ENCODE assay signal across 1 cellular context in genomic region chr12:48311313-48311712, GRCh38.
TF ChIP-seq lines count a peak whose summit lies in the region.

No MANE protein-coding gene starts in this region.

TF ChIP-seq in K562, 482 proteins besides CTCF, POLR2A, EP300 and RAD21 (continued from another document and continues in another):
- TF ChIP-seq ELK3 (CRISPR knock-in tag; IDR thresholded peaks at IDR 0.05) (no peak), DACH1 (IDR thresholded peaks at IDR 0.05; ENCODE audit: partially characterized antibody) (no peak), KLF6 (CRISPR knock-in tag; IDR thresholded peaks at IDR 0.05; ENCODE audit: borderline replicate concordance) (no peak), ZNF408 (CRISPR knock-in tag; IDR thresholded peaks at IDR 0.05; ENCODE audit: low read depth) (no peak), STAG1 (CRISPR knock-in tag; IDR thresholded peaks at IDR 0.05; ENCODE audit: borderline replicate concordance) (no peak), ZNF217 (CRISPR knock-in tag; IDR thresholded peaks at IDR 0.05) (no peak), LEF1 (IDR thresholded peaks at IDR 0.05) (peak; percentile 64; the same call in 1 of the 2 replicates), NCOR1 (IDR thresholded peaks at IDR 0.05) (peak; percentile 75), ATF4 (CRISPR knock-in tag; IDR thresholded peaks at IDR 0.05) (0 out of 2 replicates have a peak, but pooled peaks have one; percentile 2), SOX6 (IDR thresholded peaks at IDR 0.05) (no peak), PBX2 (CRISPR knock-in tag; IDR thresholded peaks at IDR 0.05; ENCODE audit: low read depth) (no peak), PBX2 (tag; conservative IDR thresholded peaks at IDR 0.05; ENCODE audit: low read depth) (peak; percentile 54; the same call in 1 of the 2 replicates), DMBX1 (CRISPR knock-in tag; IDR thresholded peaks at IDR 0.05; ENCODE audit: borderline replicate concordance) (no peak), RCOR1 (IDR thresholded peaks at IDR 0.05; ENCODE audit: borderline replicate concordance in 1 of 2, low read depth in 2 of 2, low read length in 2 of 2) (peak in 1 of 2 experiments; percentile 67; a peak in 2 of 4 replicates), SMARCE1 (IDR thresholded peaks at IDR 0.05) (peak; percentile 70; the same call in 1 of the 2 replicates), GMEB1 (CRISPR knock-in tag; IDR thresholded peaks at IDR 0.05) (no peak), NFIC (IDR thresholded peaks at IDR 0.05) (peak; percentile 35; the same call in 1 of the 2 replicates), HMG20B (CRISPR knock-in tag; IDR thresholded peaks at IDR 0.05) (no peak), HNRNPUL1 (IDR thresholded peaks at IDR 0.05; ENCODE audit: low read length) (no peak), ZNF766 (CRISPR knock-in tag; conservative IDR thresholded peaks at IDR 0.05) (peak; percentile 57; the same call in 1 of the 2 replicates), BRD4 (IDR thresholded peaks at IDR 0.05) (no peak), PKNOX1 (IDR thresholded peaks at IDR 0.05) (peak; percentile 77), ZNF436 (CRISPR knock-in tag; IDR thresholded peaks at IDR 0.05) (no peak), ZFP36 (IDR thresholded peaks at IDR 0.05; ENCODE audit: low read depth, low read length, partially characterized antibody) (no peak), HMBOX1 (IDR thresholded peaks at IDR 0.05) (peak; percentile 97), USF2 (CRISPR knock-in tag; IDR thresholded peaks at IDR 0.05) (no peak), ATF1 (CRISPR knock-in tag; IDR thresholded peaks at IDR 0.05) (no peak), ATF1 (tag; IDR thresholded peaks at IDR 0.05) (peak; percentile 38; the same call in 1 of the 2 replicates), ZBTB17 (CRISPR knock-in tag; IDR thresholded peaks at IDR 0.05) (no peak), ZNF3 (CRISPR knock-in tag; IDR thresholded peaks at IDR 0.05) (no peak), ZNF717 (CRISPR knock-in tag; IDR thresholded peaks at IDR 0.05) (no peak), ELF1 (tag; IDR thresholded peaks at IDR 0.05) (no peak), BRF2 (IDR thresholded peaks at IDR 0.05; ENCODE audit: borderline replicate concordance, insufficient read depth, insufficient read length) (no peak), MAZ (CRISPR knock-in tag; conservative IDR thresholded peaks at IDR 0.05 in 1 of 2, IDR thresholded peaks at IDR 0.05 in 1 of 2) (0 out of 4 replicates have a peak, but pooled peaks of 1 of the 2 experiments have one; percentile 37), HINFP (tag; conservative IDR thresholded peaks at IDR 0.05; ENCODE audit: low read depth) (no peak), ESRRA (IDR thresholded peaks at IDR 0.05; ENCODE audit: borderline replicate concordance, low read depth) (peak; percentile 87), JUND (IDR thresholded peaks at IDR 0.05; ENCODE audit: borderline replicate concordance, low read depth, low read length) (peak; percentile 47; the same call in 1 of the 2 replicates), JUND (tag; IDR thresholded peaks at IDR 0.05; ENCODE audit: borderline replicate concordance, low read depth, low read length) (no peak), DEAF1 (CRISPR knock-in tag; IDR thresholded peaks at IDR 0.05) (no peak), IFI16 (CRISPR knock-in tag; IDR thresholded peaks at IDR 0.05) (no peak), CTBP1 (IDR thresholded peaks at IDR 0.05; ENCODE audit: borderline replicate concordance) (peak; percentile 55; the same call in 1 of the 2 replicates), FOXK2 (conservative IDR thresholded peaks at IDR 0.05 in 1 of 2, IDR thresholded peaks at IDR 0.05 in 1 of 2; ENCODE audit: low read depth in 2 of 2) (0 out of 4 replicates have a peak, but pooled peaks of 1 of the 2 experiments have one; percentile 28), TSC22D4 (tag; IDR thresholded peaks at IDR 0.05) (no peak), KDM1A (IDR thresholded peaks at IDR 0.05) (peak; percentile 20 to 47; a peak in 1 of 4 replicates), CSDE1 (IDR thresholded peaks at IDR 0.05) (no peak), CCAR2 (IDR thresholded peaks at IDR 0.05; ENCODE audit: low read depth, low read length) (no peak), ZNF282 (CRISPR knock-in tag; IDR thresholded peaks at IDR 0.05) (no peak), SETDB1 (IDR thresholded peaks at IDR 0.05; ENCODE audit: low read length) (no peak), MITF (IDR thresholded peaks at IDR 0.05) (peak; percentile 51; the same call in 1 of the 2 replicates), SMARCA4 (IDR thresholded peaks at IDR 0.05) (peak; percentile 72), PPARD (CRISPR knock-in tag; IDR thresholded peaks at IDR 0.05) (no peak), NFIX (CRISPR knock-in tag; IDR thresholded peaks at IDR 0.05; ENCODE audit: low read depth) (no peak), TBP (optimal IDR thresholded peaks at IDR 0.05; ENCODE audit: low read depth, low read length) (no peak)
